12 cellular contexts compared by ENCODE assay signal in the genomic region with DNA sequence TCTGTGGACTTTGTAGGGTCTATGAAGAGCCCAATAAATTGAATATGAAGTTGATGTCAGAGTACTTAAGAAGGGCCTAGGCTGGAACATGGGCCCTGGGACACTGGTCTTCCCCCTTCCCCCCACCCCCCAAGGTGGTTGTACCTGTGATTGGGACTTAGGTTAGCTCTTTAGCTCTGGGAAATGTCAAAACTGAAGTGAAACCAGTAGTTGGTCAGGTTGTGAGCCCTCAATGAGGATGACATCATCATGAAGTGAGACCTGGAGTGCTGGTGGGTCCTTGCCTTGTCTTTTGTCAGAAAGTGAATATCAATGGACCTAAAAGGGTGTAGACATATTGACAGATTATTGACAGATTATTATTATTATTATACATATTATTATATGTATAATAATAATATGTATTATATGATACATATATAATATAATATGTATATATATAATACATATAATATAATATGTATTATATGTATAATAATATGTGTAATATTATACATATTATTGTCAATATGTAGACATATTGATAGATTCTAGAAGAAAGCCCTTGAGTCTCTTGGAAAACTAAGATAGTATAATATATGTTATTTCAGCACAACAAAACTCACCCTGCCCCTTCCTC. TPM values are rescaled to one million over a fixed set of nuclear protein-coding genes. Genes with fewer than 3 reads are reported as not detected.
A peak's percentile ranks its signal among the peaks of the same experiment; 100 is the strongest.
DNase-seq lines count a peak whose midpoint lies in the region; ATAC-seq lines count a peak whose summit lies in the region.
"Had no signal": no experiment of that assay in that cellular context is flagged by ENCODE, and none has a peak within 500 bp of the region (broad histone marks: within the 10 kb centered on the region; RNA-seq: fewer than 3 reads in every experiment).

No MANE protein-coding gene starts in this region.

- no peaks in the 10 kb centered on the region for H3K9me3 ChIP-seq in T-helper 17 cell (ENCODE audit: control insufficient read depth, low read length, poor library complexity, severe bottlenecking)
- H3K9me3 ChIP-seq: esophagus muscularis mucosa had no signal

- ATAC-seq in HG02588 (IDR thresholded peaks at IDR 0.05; ENCODE audit: unreplicated experiment) (peak; percentile 89), HG03571 (IDR thresholded peaks at IDR 0.05; ENCODE audit: unreplicated experiment) (peak; percentile 63), T-helper 17 cell (no peak)
- peak; percentile 84 for ATAC-seq in stimulated activated naive CD8-positive, alpha-beta T cell treated with anti-CD3 and anti-CD28 coated beads, Interleukin-15, amount 100 ng/mL, for 72 hours

- H3K27ac Mint-ChIP-seq in stimulated activated naive CD8-positive, alpha-beta T cell treated with anti-CD3 and anti-CD28 coated beads, Interleukin-15, amount 100 ng/mL, for 72 hours: no peak overlapping the region
- H3K27ac Mint-ChIP-seq in T-helper 17 cell: no peak overlapping the region
- H3K27ac Mint-ChIP-seq: CD8-positive, alpha-beta memory T cell had no signal

- H3K4me1 Mint-ChIP-seq in stimulated activated naive CD8-positive, alpha-beta T cell treated with anti-CD3 and anti-CD28 coated beads, Interleukin-15, amount 100 ng/mL, for 72 hours: peaks cover 62% of the 10 kb centered on the region
- peaks cover 39% of the 10 kb centered on the region for H3K4me1 Mint-ChIP-seq in T-helper 17 cell

- H3K27me3 Mint-ChIP-seq in stimulated activated naive CD8-positive, alpha-beta T cell treated with anti-CD3 and anti-CD28 coated beads, Interleukin-15, amount 100 ng/mL, for 72 hours: no peaks in the 10 kb centered on the region
- no peaks in the 10 kb centered on the region for H3K27me3 Mint-ChIP-seq in T-helper 17 cell
- H3K27me3 Mint-ChIP-seq: CD8-positive, alpha-beta memory T cell had no signal

- H3K9me3 Mint-ChIP-seq in stimulated activated naive CD8-positive, alpha-beta T cell treated with anti-CD3 and anti-CD28 coated beads, Interleukin-15, amount 100 ng/mL, for 72 hours: no peaks in the 10 kb centered on the region
- H3K9me3 Mint-ChIP-seq: CD8-positive, alpha-beta memory T cell had no signal

- peaks cover 5% of the 10 kb centered on the region for H3K36me3 Mint-ChIP-seq in T-helper 17 cell (ENCODE audit: low read depth)

- peak overlapping the region in 1 of 2 donors; percentile 15 for H3K4me3 Mint-ChIP-seq in stimulated activated naive CD8-positive, alpha-beta T cell treated with anti-CD3 and anti-CD28 coated beads, Interleukin-15, amount 100 ng/mL, for 72 hours
- no peak overlapping the region for H3K4me3 Mint-ChIP-seq in T-helper 17 cell
- H3K4me3 Mint-ChIP-seq: CD8-positive, alpha-beta memory T cell had no signal

- peak; percentile 40 for DNase-seq in stimulated activated CD4-positive, alpha-beta T cell treated with anti-CD3 and anti-CD28 coated beads, Interleukin-15, amount 100 ng/mL, for 24 hours
- DNase-seq in stimulated activated CD4-positive, alpha-beta T cell treated with anti-CD3 and anti-CD28 coated beads, Interleukin-4, amount 100 ng/mL, for 24 hours: no peak
- DNase-seq in stimulated activated naive CD8-positive, alpha-beta T cell treated with anti-CD3 and anti-CD28 coated beads, Interleukin-15, amount 100 ng/mL, for 72 hours: peak; percentile 39 to 64
- no peak for DNase-seq in NCI-H446 treated with DMSO at 0.1 percent for 48 hours (lab: John Stamatoyannopoulos, UW)
- no peak for DNase-seq in T-helper 17 cell
- DNase-seq in iPS-NIHi11 (ENCODE audit: low spot score): no peak
- DNase-seq: activated gamma-delta T cell treated with Interleukin-2 at 50 U/mL for 16 hours; CD8-positive, alpha-beta memory T cell; PC-9 had no signal

RNA-seq across cellular contexts. Expression of a gene that starts 5.4 kb away (rescaled TPM):
- total RNA-seq in T-helper 17 cell: 10 to 100 TPM in 1 of 2 donors, 1 to 10 TPM in 1; 9.0 to 10.5 TPM

RNA-seq across cellular contexts. Expression of a gene that starts 35.1 kb away (rescaled TPM):
- total RNA-seq in T-helper 17 cell: under 1 TPM in 1 of 2 donors, not detected in 1; 0.05 TPM
- total RNA-seq: PC-9 had no signal

Comparison
In these comparisons a context has a peak if more than half of its experiments do, and no peak if none do; other contexts are left out.
1. DNase-seq: peak in stimulated activated CD4-positive, alpha-beta T cell treated with anti-CD3 and anti-CD28 coated beads, Interleukin-15, amount 100 ng/mL, for 24 hours (single experiment) and stimulated activated naive CD8-positive, alpha-beta T cell treated with anti-CD3 and anti-CD28 coated beads, Interleukin-15, amount 100 ng/mL, for 72 hours (2 of 2); none in stimulated activated CD4-positive, alpha-beta T cell treated with anti-CD3 and anti-CD28 coated beads, Interleukin-4, amount 100 ng/mL, for 24 hours (single experiment), NCI-H446 treated with DMSO at 0.1 percent for 48 hours (single experiment), T-helper 17 cell (0 of 3) and iPS-NIHi11 (single experiment).